Comparison of ENCODE assay signal across 1 cellular context in genomic region chr19:1252221-1252817, GRCh38.
TF ChIP-seq lines count a peak whose summit lies in the region.

No MANE protein-coding gene starts in this region.

TF ChIP-seq in endothelial cell of umbilical vein, 7 proteins besides CTCF, POLR2A, EP300 and RAD21:
- TF ChIP-seq POLR2AphosphoS5 (IDR thresholded peaks at IDR 0.05; ENCODE audit: insufficient read depth, low read depth, low read length) (peak; percentile 57), FOS (IDR thresholded peaks at IDR 0.05; ENCODE audit: borderline replicate concordance, insufficient read depth, low read length) (no peak), JUN (IDR thresholded peaks at IDR 0.05; ENCODE audit: borderline replicate concordance, insufficient read depth, insufficient read length, low read depth) (no peak)
